In genomic region chr6:53062369-53062639, GRCh38 we compare ENCODE assay signal across 8 cellular contexts. TPM values are rescaled to one million over a fixed set of nuclear protein-coding genes. Genes with fewer than 3 reads are reported as not detected.
A peak's percentile ranks its signal among the peaks of the same experiment; 100 is the strongest.
DNase-seq lines count a peak whose midpoint lies in the region; ATAC-seq and TF ChIP-seq lines count a peak whose summit lies in the region.

No MANE protein-coding gene starts in this region.

- H2AFZ ChIP-seq in Karpas-422 (ENCODE audit: low read length), result peak overlapping the region; percentile 100
- H2AFZ ChIP-seq in neural cell (ENCODE audit: low read depth, low read length), result no peak overlapping the region

- H3K9me2 ChIP-seq in Karpas-422 (replicated peaks; ENCODE audit: insufficient read depth, low read length), result no peaks in the 10 kb centered on the region
- no peaks in the 10 kb centered on the region for H3K9me2 ChIP-seq in neural cell (ENCODE audit: insufficient read depth, low read length)

- H3K27me3 Mint-ChIP-seq in CD4-positive, CD25-positive, alpha-beta regulatory T cell, result no peaks in the 10 kb centered on the region

- H4K20me1 ChIP-seq in Karpas-422 (ENCODE audit: insufficient read depth, low read depth, low read length) (peaks cover 6% of the 10 kb centered on the region; the same call in 1 of the 2 replicates), neural cell (ENCODE audit: insufficient read depth) (no peaks in the 10 kb centered on the region)

- peaks cover 48% of the 10 kb centered on the region for H3K4me1 ChIP-seq in CD4-positive, CD25-positive, alpha-beta regulatory T cell (ENCODE audit: control insufficient read depth, insufficient read depth, low read length, poor library complexity, severe bottlenecking)
- H3K4me1 ChIP-seq in Karpas-422 (ENCODE audit: low read length), result peaks cover 35% of the 10 kb centered on the region

- no peak for TF ChIP-seq CTCF in coronary artery (IDR thresholded peaks at IDR 0.05)
- TF ChIP-seq CTCF in neural cell (IDR thresholded peaks at IDR 0.05; ENCODE audit: poor library complexity, severe bottlenecking), result no peak

- H3K9me3 Mint-ChIP-seq in CD4-positive, CD25-positive, alpha-beta regulatory T cell, result no peaks in the 10 kb centered on the region

- H3K9ac ChIP-seq in Karpas-422 (ENCODE audit: low read length), result peak overlapping the region; percentile 79
- no peak overlapping the region for H3K9ac ChIP-seq in neural cell (ENCODE audit: low read length)

- H3K36me3 ChIP-seq in CD4-positive, CD25-positive, alpha-beta regulatory T cell (ENCODE audit: control insufficient read depth, insufficient read depth, low read length), result no peaks in the 10 kb centered on the region
- no peaks in the 10 kb centered on the region for H3K36me3 ChIP-seq in Karpas-422 (ENCODE audit: insufficient read depth, low read length)
- no peaks in the 10 kb centered on the region for H3K36me3 ChIP-seq in neural cell (ENCODE audit: insufficient read depth, low read length)

- H3F3A ChIP-seq in neural cell (ENCODE audit: insufficient read depth, low read length, poor library complexity, severe bottlenecking), result peaks cover 9% of the 10 kb centered on the region

- TF ChIP-seq EP300 in neural cell (conservative IDR thresholded peaks at IDR 0.05; ENCODE audit: poor library complexity, severe bottlenecking), result no peak

- H3K27ac ChIP-seq in CD4-positive, CD25-positive, alpha-beta regulatory T cell (ENCODE audit: insufficient read depth, low read length, poor library complexity, severe bottlenecking), result peak overlapping the region; percentile 58
- H3K27ac ChIP-seq in Karpas-422 (ENCODE audit: low read length) (no peak overlapping the region), coronary artery (peak overlapping the region; percentile 95 to 98), neural cell (ENCODE audit: low read length) (peak overlapping the region; percentile 91)

- H3K79me2 ChIP-seq in Karpas-422 (ENCODE audit: low read length) (peaks cover 20% of the 10 kb centered on the region), neural cell (replicated peaks; ENCODE audit: insufficient read depth, low read length) (peaks cover 38% of the 10 kb centered on the region)

- no peak for ATAC-seq in CD4-positive, CD25-positive, alpha-beta regulatory T cell (ENCODE audit: low read depth in 2 of 2)

- peak in 1 of 3 donors; percentile 10 for DNase-seq in CD4-positive, CD25-positive, alpha-beta regulatory T cell
- DNase-seq in Karpas-422, result no peak
- no peak for DNase-seq in coronary artery (ENCODE audit: low spot score)
- DNase-seq in activated gamma-delta T cell (lab: John Stamatoyannopoulos, UW), result no peak
- no peak for DNase-seq in NCI-H510A treated with DMSO at 0.1 percent for 48 hours (lab: John Stamatoyannopoulos, UW)
- DNase-seq in Ammon's horn (ENCODE audit: low spot score), result no peak
- DNase-seq in activated effector memory CD4-positive, alpha-beta T cell treated with Interleukin-2 at 50 U/mL for 16 hours, result no peak

- TF ChIP-seq RAD21 in neural cell (conservative IDR thresholded peaks at IDR 0.05), result no peak

- H3K4me3 Mint-ChIP-seq in CD4-positive, CD25-positive, alpha-beta regulatory T cell, result peak overlapping the region; percentile 93 to 97 (median 94)

- H3K27me3 ChIP-seq in CD4-positive, CD25-positive, alpha-beta regulatory T cell (ENCODE audit: control insufficient read depth, insufficient read depth, low read length), result no peaks in the 10 kb centered on the region
- H3K27me3 ChIP-seq in Karpas-422 (ENCODE audit: low read length), result no peaks in the 10 kb centered on the region
- peaks cover 3% of the 10 kb centered on the region for H3K27me3 ChIP-seq in neural cell (ENCODE audit: insufficient read depth, low read depth, low read length)

- H3K9me3 ChIP-seq in CD4-positive, CD25-positive, alpha-beta regulatory T cell (ENCODE audit: control insufficient read depth in 2 of 2, low read length in 2 of 2), result no peaks in the 10 kb centered on the region
- no peaks in the 10 kb centered on the region for H3K9me3 ChIP-seq in Karpas-422 (ENCODE audit: low read length)
- no peaks in the 10 kb centered on the region for H3K9me3 ChIP-seq in neural cell (ENCODE audit: low read length)

- H3K4me2 ChIP-seq in Karpas-422 (ENCODE audit: low read depth, low read length, poor library complexity, severe bottlenecking), result peak overlapping the region; percentile 90
- H3K4me2 ChIP-seq in neural cell (ENCODE audit: low read length), result peak overlapping the region; percentile 76

- peak overlapping the region; percentile 79 to 92 (median 85) for H3K27ac Mint-ChIP-seq in CD4-positive, CD25-positive, alpha-beta regulatory T cell

- peak overlapping the region; percentile 80 for H3K4me3 ChIP-seq in CD4-positive, CD25-positive, alpha-beta regulatory T cell (ENCODE audit: low read depth, low read length)
- peak overlapping the region; percentile 89 for H3K4me3 ChIP-seq in Karpas-422 (ENCODE audit: low read length)
- H3K4me3 ChIP-seq in coronary artery, result peak overlapping the region; percentile 88
- peak overlapping the region; percentile 86 for H3K4me3 ChIP-seq in neural cell (ENCODE audit: low read length)

- peaks cover 23 to 74% (median 51%) of the 10 kb centered on the region in 4 donors for H3K4me1 Mint-ChIP-seq in CD4-positive, CD25-positive, alpha-beta regulatory T cell

- H3K36me3 Mint-ChIP-seq in CD4-positive, CD25-positive, alpha-beta regulatory T cell, result no peaks in the 10 kb centered on the region

TF ChIP-seq in neural cell, 6 proteins besides CTCF, POLR2A, EP300 and RAD21:
- TF ChIP-seq MXI1 (conservative IDR thresholded peaks at IDR 0.05; ENCODE audit: poor library complexity, severe bottlenecking) (no peak), TAF1 (IDR thresholded peaks at IDR 0.05; ENCODE audit: low read depth) (no peak), POLR2AphosphoS5 (IDR thresholded peaks at IDR 0.05) (no peak), REST (IDR thresholded peaks at IDR 0.05; ENCODE audit: borderline replicate concordance) (no peak), SMC3 (conservative IDR thresholded peaks at IDR 0.05; ENCODE audit: poor library complexity) (no peak), EZH2 (IDR thresholded peaks at IDR 0.05; ENCODE audit: borderline replicate concordance, insufficient read depth, low read length, poor library complexity, severe bottlenecking) (no peak)

RNA-seq across cellular contexts. Expression of gene CILK1, which starts 0.7 kb away (rescaled TPM):
- 9.1 TPM for total RNA-seq in CD4-positive, CD25-positive, alpha-beta regulatory T cell
- polyA plus RNA-seq in CD4-positive, CD25-positive, alpha-beta regulatory T cell, result 1 to 10 TPM; 3.9 to 6.2 (median 5.1) TPM
- total RNA-seq in Karpas-422 (2014; rRNA removed; shearing (Covaris generic); ENCODE audit: low replicate concordance), result 1.1 and 3.5 TPM in 2 replicates
- polyA plus RNA-seq in neural cell, result 14.0 and 15.0 TPM in 2 replicates
- polyA minus RNA-seq in neural cell, result 31.4 and 37.6 TPM in 2 replicates

RNA-seq across cellular contexts. Expression of gene FBXO9, which starts 2.9 kb away (rescaled TPM):
- 78.3 TPM for total RNA-seq in CD4-positive, CD25-positive, alpha-beta regulatory T cell
- 10 to 100 TPM; 44.1 to 48.5 (median 44.3) TPM for polyA plus RNA-seq in CD4-positive, CD25-positive, alpha-beta regulatory T cell
- 41.5 and 51.0 TPM in 2 replicates for total RNA-seq in Karpas-422 (2014; rRNA removed; shearing (Covaris generic); ENCODE audit: low replicate concordance)
- 92.2 and 108 TPM in 2 replicates for polyA plus RNA-seq in neural cell
- polyA minus RNA-seq in neural cell, result 40.2 and 46.7 TPM in 2 replicates
